8 cellular contexts compared by ENCODE assay signal in genomic region chr3:25789209-25789595, GRCh38. TPM values are rescaled to one million over a fixed set of nuclear protein-coding genes. Genes with fewer than 3 reads are reported as not detected.
DNase-seq lines count a peak whose midpoint lies in the region; ATAC-seq and TF ChIP-seq lines count a peak whose summit lies in the region.

No MANE protein-coding gene starts in this region.

- no peak for DNase-seq in activated CD4-positive, alpha-beta T cell treated with anti-CD3 and anti-CD28 coated beads for 36 hours
- no peak for DNase-seq in activated CD4-positive, alpha-beta T cell treated with anti-CD3 and anti-CD28 coated beads, Interleukin-2, amount 50 U/mL, for 48 hours
- DNase-seq in activated naive CD8-positive, alpha-beta T cell treated with anti-CD3 and anti-CD28 coated beads, Interleukin-2, amount 10 ng/mL, durations not matched to agents 7 days and 5 days, result no peak
- DNase-seq in kidney epithelial cell (ENCODE audit: low read depth), result no peak
- DNase-seq in testis, result no peak
- no peak for DNase-seq in AG08395 (ENCODE audit: low spot score)
- DNase-seq in kidney glomerular epithelial cell (lab: John Stamatoyannopoulos, UW), result no peak
- no peak for DNase-seq in RKO (ENCODE audit: low spot score)

- TF ChIP-seq POLR2A in testis (IDR thresholded peaks at IDR 0.05), result no peak

- H3K9me3 ChIP-seq in testis, result no peaks in the 10 kb centered on the region

- peak overlapping the region; percentile 50 for H3K4me3 ChIP-seq in kidney epithelial cell (ENCODE audit: low read depth, low read length)
- peak overlapping the region; percentile 66 to 80 for H3K4me3 ChIP-seq in testis

- peak overlapping the region in 1 of 2 donors; percentile 79 for H3K27ac ChIP-seq in testis

- peaks cover 56% of the 10 kb centered on the region for H3K4me1 Mint-ChIP-seq in activated CD4-positive, alpha-beta T cell treated with anti-CD3 and anti-CD28 coated beads for 36 hours
- peaks cover 42% of the 10 kb centered on the region for H3K4me1 Mint-ChIP-seq in activated naive CD8-positive, alpha-beta T cell treated with anti-CD3 and anti-CD28 coated beads, Interleukin-2, amount 10 ng/mL, durations not matched to agents 7 days and 5 days

- peaks cover 18% of the 10 kb centered on the region for H3K36me3 Mint-ChIP-seq in activated CD4-positive, alpha-beta T cell treated with anti-CD3 and anti-CD28 coated beads for 36 hours (ENCODE audit: low read depth)
- peaks cover 18% of the 10 kb centered on the region for H3K36me3 Mint-ChIP-seq in activated naive CD8-positive, alpha-beta T cell treated with anti-CD3 and anti-CD28 coated beads, Interleukin-2, amount 10 ng/mL, durations not matched to agents 7 days and 5 days

- H3K36me3 ChIP-seq in kidney epithelial cell (ENCODE audit: control insufficient read depth, insufficient read depth, low read length), result peaks cover 1% of the 10 kb centered on the region
- no peaks in the 10 kb centered on the region for H3K36me3 ChIP-seq in testis (ENCODE audit: low read depth, missing control alignments)

- peak overlapping the region; percentile 99 for H3K27ac Mint-ChIP-seq in activated CD4-positive, alpha-beta T cell treated with anti-CD3 and anti-CD28 coated beads for 36 hours
- H3K27ac Mint-ChIP-seq in activated naive CD8-positive, alpha-beta T cell treated with anti-CD3 and anti-CD28 coated beads, Interleukin-2, amount 10 ng/mL, durations not matched to agents 7 days and 5 days, result no peak overlapping the region

- ATAC-seq in activated CD4-positive, alpha-beta T cell treated with anti-CD3 and anti-CD28 coated beads for 36 hours, result no peak
- no peak for ATAC-seq in activated naive CD8-positive, alpha-beta T cell treated with anti-CD3 and anti-CD28 coated beads, Interleukin-2, amount 10 ng/mL, durations not matched to agents 7 days and 5 days (ENCODE audit: low read depth)

- POLR2A ChIA-PET in activated CD4-positive, alpha-beta T cell treated with anti-CD3 and anti-CD28 coated beads for 36 hours (lab: Charles Lee), result no interaction called here
- POLR2A ChIA-PET in activated naive CD8-positive, alpha-beta T cell treated with anti-CD3 and anti-CD28 coated beads, Interleukin-2, amount 10 ng/mL, durations not matched to agents 7 days and 5 days (lab: Charles Lee), result no interaction called here

- peaks cover 7% of the 10 kb centered on the region for H3K4me1 ChIP-seq in testis

- intact Hi-C loops in activated CD4-positive, alpha-beta T cell treated with anti-CD3 and anti-CD28 coated beads for 36 hours (cut with DNase I, micrococcal nuclease), result loop anchor here in 1 of 2 experiments (2.0 to 10.0 kb wide), 3 partner anchors 126 to 1844 kb away; partner anchors contain the start of genes NR1D2 and SLC4A7
- intact Hi-C loops in testis (cut with DNase I; ENCODE audit: low total_unique reads), result no loop called here

- WGBS in testis, 2 donors, result 26 to 30% methylated on average over 2 of the region's 2 CpGs

- H3K9me3 Mint-ChIP-seq in activated CD4-positive, alpha-beta T cell treated with anti-CD3 and anti-CD28 coated beads for 36 hours (ENCODE audit: low read depth), result no peaks in the 10 kb centered on the region
- H3K9me3 Mint-ChIP-seq in activated naive CD8-positive, alpha-beta T cell treated with anti-CD3 and anti-CD28 coated beads, Interleukin-2, amount 10 ng/mL, durations not matched to agents 7 days and 5 days, result no peaks in the 10 kb centered on the region

- CTCF ChIA-PET in activated CD4-positive, alpha-beta T cell treated with anti-CD3 and anti-CD28 coated beads for 36 hours (lab: Charles Lee), result interaction anchor here (0.7 to 2.5 kb wide), 3 partner anchors 117 to 195 kb away, joined by 3 to 7 read pairs (median 3); no protein-coding TSS in a partner anchor

- H3K27me3 ChIP-seq in kidney epithelial cell (ENCODE audit: control insufficient read depth, insufficient read depth, low read length) (no peaks in the 10 kb centered on the region), testis (no peaks in the 10 kb centered on the region)

- TF ChIP-seq CTCF in kidney epithelial cell (IDR thresholded peaks at IDR 0.05; ENCODE audit: insufficient read depth, low read length, poor library complexity, severe bottlenecking), result no peak
- no peak for TF ChIP-seq CTCF in testis (IDR thresholded peaks at IDR 0.05)

- H3K4me3 Mint-ChIP-seq in activated CD4-positive, alpha-beta T cell treated with anti-CD3 and anti-CD28 coated beads for 36 hours, result peak overlapping the region; percentile 92
- peak overlapping the region; percentile 99 for H3K4me3 Mint-ChIP-seq in activated naive CD8-positive, alpha-beta T cell treated with anti-CD3 and anti-CD28 coated beads, Interleukin-2, amount 10 ng/mL, durations not matched to agents 7 days and 5 days

- no peaks in the 10 kb centered on the region for H3K27me3 Mint-ChIP-seq in activated CD4-positive, alpha-beta T cell treated with anti-CD3 and anti-CD28 coated beads for 36 hours
- peaks cover 2% of the 10 kb centered on the region for H3K27me3 Mint-ChIP-seq in activated naive CD8-positive, alpha-beta T cell treated with anti-CD3 and anti-CD28 coated beads, Interleukin-2, amount 10 ng/mL, durations not matched to agents 7 days and 5 days

RNA-seq across cellular contexts. Expression of gene OXSM, which starts 0.7 kb away (rescaled TPM):
- 10 to 100 TPM; 12.4 to 18.1 TPM for total RNA-seq in activated CD4-positive, alpha-beta T cell treated with anti-CD3 and anti-CD28 coated beads for 36 hours
- 10 to 100 TPM; 10.4 to 13.6 TPM for total RNA-seq in activated naive CD8-positive, alpha-beta T cell treated with anti-CD3 and anti-CD28 coated beads, Interleukin-2, amount 10 ng/mL, durations not matched to agents 7 days and 5 days
- total RNA-seq in kidney epithelial cell (13.0 and 15.1 TPM in 2 replicates), testis (10 to 100 TPM; 21.9 to 26.1 TPM)
- 27.8 TPM for polyA plus RNA-seq in testis (ENCODE audit: insufficient read depth, low read depth, low replicate concordance)

RNA-seq across cellular contexts. Expression of gene NGLY1, which starts 6.0 kb away (rescaled TPM):
- total RNA-seq in activated CD4-positive, alpha-beta T cell treated with anti-CD3 and anti-CD28 coated beads for 36 hours, result 100 to 1,000 TPM in 1 of 2 experiments, 10 to 100 TPM in 1; 86.1 to 135 TPM
- 10 to 100 TPM; 80.4 to 80.8 TPM for total RNA-seq in activated naive CD8-positive, alpha-beta T cell treated with anti-CD3 and anti-CD28 coated beads, Interleukin-2, amount 10 ng/mL, durations not matched to agents 7 days and 5 days
- 23.3 TPM in 2 replicates for total RNA-seq in kidney epithelial cell
- 100 to 1,000 TPM in 1 of 2 donors, 10 to 100 TPM in 1; 58.2 to 107 TPM for total RNA-seq in testis
- 108 TPM for polyA plus RNA-seq in testis (ENCODE audit: insufficient read depth, low read depth, low replicate concordance)
